ENCODE assay signal across 1 cellular context in genomic region chr1:162977944-162978568, GRCh38.
TF ChIP-seq lines count a peak whose summit lies in the region.

No MANE protein-coding gene starts in this region.

TF ChIP-seq in H1, 55 proteins besides CTCF, POLR2A, EP300 and RAD21 (continued from another document):
- TF ChIP-seq MAX (IDR thresholded peaks at IDR 0.05) = no peak
- TF ChIP-seq TAF7 (optimal IDR thresholded peaks at IDR 0.05; ENCODE audit: borderline replicate concordance, low read depth, low read length) = no peak
